In genomic region chr22:37686002-37686982, GRCh38 we compare ENCODE assay signal across 8 cellular contexts. TPM values are rescaled to one million over a fixed set of nuclear protein-coding genes. Genes with fewer than 3 reads are reported as not detected.
DNase-seq lines count a peak whose midpoint lies in the region; ATAC-seq and TF ChIP-seq lines count a peak whose summit lies in the region.

NOL12 (plus strand) TSS chr22:37686343; CDS start chr22:37686393, 50 bp downstream.

- 0 out of 2 replicates have a peak, but pooled peaks have one; percentile 26 for TF ChIP-seq CTCF in PC-9 (conservative IDR thresholded peaks at IDR 0.05)

- H3K9me3 Mint-ChIP-seq in activated T-cell treated with anti-CD3 and anti-CD28 coated beads, Interleukin-2, amount 50 U/mL, for 4 hours = no peaks in the 10 kb centered on the region

- peaks cover 30% of the 10 kb centered on the region for H3K4me1 Mint-ChIP-seq in activated T-cell treated with anti-CD3 and anti-CD28 coated beads, Interleukin-2, amount 50 U/mL, for 4 hours (ENCODE audit: low read depth)

- H3K27me3 ChIP-seq in PC-9 (ENCODE audit: insufficient read depth, low read depth) = no peaks in the 10 kb centered on the region
- H3K27me3 ChIP-seq in muscle layer of duodenum (ENCODE audit: low read depth, low read length) = no peaks in the 10 kb centered on the region

- H3K4me3 Mint-ChIP-seq in activated T-cell treated with anti-CD3 and anti-CD28 coated beads, Interleukin-2, amount 50 U/mL, for 4 hours = peak within 1 kb of the TSS; percentile 98

- H3F3A ChIP-seq in PC-9 (ENCODE audit: insufficient read depth, low read depth) = peaks cover 36% of the 10 kb centered on the region

- H2AFZ ChIP-seq in PC-9 = peak within 1 kb of the TSS; percentile 87

- intact Hi-C loops in PC-9 (cut with micrococcal nuclease; ENCODE audit: unreplicated experiment) = loop anchor here (2.0 kb wide), 2 partner anchors 67 to 119 kb away; a partner anchor contains a TSS

- POLR2A ChIA-PET in PC-9 (lab: Charles Lee; ENCODE audit: unreplicated experiment) = interaction anchor here (0.6 to 1.0 kb wide), 7 partner anchors 8 to 308 kb away, joined by 3 to 24 read pairs (median 3); partner anchors contain the start of gene PDXP

- H3K9me3 ChIP-seq in PC-9 (ENCODE audit: insufficient read depth, low read depth) (no peaks in the 10 kb centered on the region), muscle layer of duodenum (ENCODE audit: control insufficient read depth in 1 of 2, low read length in 2 of 2) (no peaks in the 10 kb centered on the region)

- TSS peak; percentile 68 for BruUV-seq in PC-9 (replicated peaks; lab: Mats Ljungman, UMichigan)

- H3K27me3 Mint-ChIP-seq in activated T-cell treated with anti-CD3 and anti-CD28 coated beads, Interleukin-2, amount 50 U/mL, for 4 hours (ENCODE audit: low read depth) = no peaks in the 10 kb centered on the region

- peak within 1 kb of the TSS; percentile 84 for H3K4me2 ChIP-seq in PC-9

- H3K9me2 ChIP-seq in PC-9 (ENCODE audit: insufficient read depth) = no peaks in the 10 kb centered on the region

- DNase-seq in COLO829 (ENCODE audit: low spot score) = peak; percentile 85
- DNase-seq in HuH-7.5 (ENCODE audit: low spot score) = peak; percentile 80
- peak; percentile 83 to 86 for DNase-seq in PC-9
- DNase-seq in activated T-cell treated with anti-CD3 and anti-CD28 coated beads, Interleukin-2, amount 50 U/mL, for 4 hours = peak; percentile 69
- peak; percentile 43 to 50 for DNase-seq in stimulated activated CD8-positive, alpha-beta memory T cell treated with anti-CD3 and anti-CD28 coated beads, Interleukin-7, amount 100 ng/mL, for 48 hours (ENCODE audit: extremely low read depth in 1 of 2, low read depth in 1 of 2)

- H3K27ac ChIP-seq in PC-9 = peak within 1 kb of the TSS; percentile 59
- H3K27ac ChIP-seq in muscle layer of duodenum (ENCODE audit: low read length) = peak within 1 kb of the TSS; percentile 90

- H3K4me3 ChIP-seq in PC-9 (peak within 1 kb of the TSS; percentile 94), muscle layer of duodenum (ENCODE audit: low read depth in 1 of 2, low read length in 2 of 2) (peak within 1 kb of the TSS; percentile 96 to 99)

- peaks cover 15% of the 10 kb centered on the region for H3K36me3 Mint-ChIP-seq in activated T-cell treated with anti-CD3 and anti-CD28 coated beads, Interleukin-2, amount 50 U/mL, for 4 hours (ENCODE audit: insufficient read depth)

- H4K20me1 ChIP-seq in PC-9 (ENCODE audit: insufficient read depth) = peaks cover 11% of the 10 kb centered on the region; the same call in 1 of the 2 replicates

- H3K79me2 ChIP-seq in PC-9 (ENCODE audit: low read depth) = peaks cover 36% of the 10 kb centered on the region

- CTCF ChIA-PET in PC-9 (lab: Charles Lee) = interaction anchor here (0.6 to 1.1 kb wide), 5 partner anchors 8 to 111 kb away, joined by 3 to 18 read pairs (median 5); partner anchors contain the start of gene GGA1

- H3K4me1 ChIP-seq in PC-9 (replicated peaks; ENCODE audit: insufficient read depth) (peaks cover 47% of the 10 kb centered on the region), muscle layer of duodenum (ENCODE audit: control insufficient read depth in 1 of 2, insufficient read depth in 2 of 2, low read length in 2 of 2) (peaks cover 2 to 21% of the 10 kb centered on the region in 2 donors)

- H3K36me3 ChIP-seq in PC-9 (ENCODE audit: low read depth) = peaks cover 23% of the 10 kb centered on the region
- peaks cover 12 to 23% of the 10 kb centered on the region in 2 donors for H3K36me3 ChIP-seq in muscle layer of duodenum (ENCODE audit: control insufficient read depth in 1 of 2, insufficient read depth in 2 of 2, low read length in 2 of 2)

- ATAC-seq in GM21390 (IDR thresholded peaks at IDR 0.05; ENCODE audit: unreplicated experiment) = peak; percentile 76
- peak; percentile 92 to 95 for ATAC-seq in activated T-cell treated with anti-CD3 and anti-CD28 coated beads, Interleukin-2, amount 50 U/mL, for 4 hours
- peak; percentile 56 for ATAC-seq in esophagus mucosa

RNA-seq across cellular contexts. Expression of gene NOL12, which starts in this region (rescaled TPM):
- 42.1 and 44.3 TPM in 2 replicates for total RNA-seq in PC-9 (2021)
- 10 to 100 TPM; 58.7 to 66.4 (median 65.2) TPM for total RNA-seq in activated T-cell treated with anti-CD3 and anti-CD28 coated beads, Interleukin-2, amount 50 U/mL, for 4 hours
- total RNA-seq in esophagus mucosa = 32.8 TPM

Comparison
In these comparisons a context has a peak if more than half of its experiments do, and no peak if none do; other contexts are left out.
1. Peak in every context shown above with its lines: DNase-seq, ATAC-seq, H3K4me3 ChIP-seq and H3K27ac ChIP-seq.